15 cellular contexts compared by ENCODE assay signal in genomic region chr12:75750950-75751349, GRCh38.
DNase-seq lines count a peak whose midpoint lies in the region; ATAC-seq and TF ChIP-seq lines count a peak whose summit lies in the region.
"Had no signal": no experiment of that assay in that cellular context is flagged by ENCODE, and none has a peak within 500 bp of the region (broad histone marks: within the 10 kb centered on the region; RNA-seq: fewer than 3 reads in every experiment).

No MANE protein-coding gene starts in this region.

- ATAC-seq in HG02678 (IDR thresholded peaks at IDR 0.05; ENCODE audit: unreplicated experiment) (no peak), gastrocnemius medialis (no peak)
- ATAC-seq: stimulated activated naive B cell treated with anti-CD40 and anti-IgM and Interleukin-4, amounts not matched to agents 10 μg/mL and 1 μg/mL and 100 μg/mL, for 72 hours had no signal

- TF ChIP-seq POLR2A in gastrocnemius medialis (IDR thresholded peaks at IDR 0.05): no peak

- in situ Hi-C loops in gastrocnemius medialis (cut with MboI; ENCODE audit: low sequenced_read_pairs in 4 of 4): no loop called here

- H3K27me3 ChIP-seq in skeletal muscle satellite cell (ENCODE audit: control insufficient read depth, insufficient read depth, low read length) (no peaks in the 10 kb centered on the region), gastrocnemius medialis (no peaks in the 10 kb centered on the region)

- H3K4me3 ChIP-seq in skeletal muscle satellite cell (ENCODE audit: low read length) (no peak overlapping the region), gastrocnemius medialis (no peak overlapping the region)
- H3K4me3 ChIP-seq: left ventricle myocardium inferior had no signal

- intact Hi-C loops in gastrocnemius medialis (cut with DNase I; ENCODE audit: low total_unique reads): no loop called here

- H3K9me3 ChIP-seq in skeletal muscle satellite cell (replicated peaks; ENCODE audit: low read length) (no peaks in the 10 kb centered on the region), gastrocnemius medialis (no peaks in the 10 kb centered on the region)
- H3K9me3 ChIP-seq: left ventricle myocardium inferior had no signal

- no peak overlapping the region for H3K27ac Mint-ChIP-seq in T-helper 2 cell treated with Interferon-gamma antibody and Interleukin-4, amounts not matched to agents 5 μg/mL and 100 μg/mL, for 36 hours
- H3K27ac Mint-ChIP-seq: activated T-helper 1 cell treated with anti-CD3 and anti-CD28 coated beads, Interleukin-12 subunit alpha, Interleukin-12 subunit beta, Interleukin-2, Interleukin-4 antibody, amounts not matched to agents 30 ng/mL and 10 ng/mL and 1 ng/mL, durations not matched to agents 14 hours and 24 hours and 36 hours; stimulated activated naive B cell treated with anti-CD40 and anti-IgM and Interleukin-4, amounts not matched to agents 10 μg/mL and 1 μg/mL and 100 μg/mL, for 72 hours had no signal

- H3K27me3 Mint-ChIP-seq in T-helper 2 cell treated with Interferon-gamma antibody and Interleukin-4, amounts not matched to agents 5 μg/mL and 100 μg/mL, for 36 hours (ENCODE audit: low read depth): peaks cover 5% of the 10 kb centered on the region

- no peak overlapping the region for H3K4me3 Mint-ChIP-seq in T-helper 2 cell treated with Interferon-gamma antibody and Interleukin-4, amounts not matched to agents 5 μg/mL and 100 μg/mL, for 36 hours
- H3K4me3 Mint-ChIP-seq: activated T-helper 1 cell treated with anti-CD3 and anti-CD28 coated beads, Interleukin-12 subunit alpha, Interleukin-12 subunit beta, Interleukin-2, Interleukin-4 antibody, amounts not matched to agents 30 ng/mL and 10 ng/mL and 1 ng/mL, durations not matched to agents 14 hours and 24 hours and 36 hours; stimulated activated naive B cell treated with anti-CD40 and anti-IgM and Interleukin-4, amounts not matched to agents 10 μg/mL and 1 μg/mL and 100 μg/mL, for 72 hours had no signal

- H3K4me2 ChIP-seq in skeletal muscle satellite cell (ENCODE audit: low read length): peak overlapping the region; percentile 6

- peaks cover 9% of the 10 kb centered on the region for H3K4me1 Mint-ChIP-seq in T-helper 2 cell treated with Interferon-gamma antibody and Interleukin-4, amounts not matched to agents 5 μg/mL and 100 μg/mL, for 36 hours (ENCODE audit: low read depth)

- H3K9ac ChIP-seq in skeletal muscle satellite cell (ENCODE audit: low read depth, low read length): peak overlapping the region; percentile 33

- TF ChIP-seq CTCF in GM10266 (IDR thresholded peaks at IDR 0.05; ENCODE audit: control insufficient read depth, insufficient read depth, low read depth, missing control alignments): no peak
- no peak for TF ChIP-seq CTCF in gastrocnemius medialis (IDR thresholded peaks at IDR 0.05 in 4 of 5, conservative IDR thresholded peaks at IDR 0.05 in 1 of 5)

- H3K36me3 ChIP-seq in skeletal muscle satellite cell (ENCODE audit: insufficient read depth, low read length): no peaks in the 10 kb centered on the region
- no peaks in the 10 kb centered on the region for H3K36me3 ChIP-seq in gastrocnemius medialis
- H3K36me3 ChIP-seq: left ventricle myocardium inferior had no signal

- no peaks in the 10 kb centered on the region for H3K9me3 Mint-ChIP-seq in T-helper 2 cell treated with Interferon-gamma antibody and Interleukin-4, amounts not matched to agents 5 μg/mL and 100 μg/mL, for 36 hours
- H3K9me3 Mint-ChIP-seq: stimulated activated naive B cell treated with anti-CD40 and anti-IgM and Interleukin-4, amounts not matched to agents 10 μg/mL and 1 μg/mL and 100 μg/mL, for 72 hours had no signal

- H3K36me3 Mint-ChIP-seq in T-helper 2 cell treated with Interferon-gamma antibody and Interleukin-4, amounts not matched to agents 5 μg/mL and 100 μg/mL, for 36 hours (ENCODE audit: low read depth): no peaks in the 10 kb centered on the region
- H3K36me3 Mint-ChIP-seq: stimulated activated naive B cell treated with anti-CD40 and anti-IgM and Interleukin-4, amounts not matched to agents 10 μg/mL and 1 μg/mL and 100 μg/mL, for 72 hours had no signal

- no peak overlapping the region for H3K27ac ChIP-seq in gastrocnemius medialis
- H3K27ac ChIP-seq: left ventricle myocardium inferior had no signal

- DNase-seq in EL: peak; percentile 57
- DNase-seq in amniotic stem cell (lab: John Stamatoyannopoulos, UW): peak; percentile 53
- peak; percentile 55 for DNase-seq in foreskin melanocyte
- no peak for DNase-seq in T-helper 2 cell treated with Interferon-gamma antibody and Interleukin-4, amounts not matched to agents 5 μg/mL and 100 μg/mL, for 36 hours (ENCODE audit: low spot score)
- no peak for DNase-seq in GM10266 (ENCODE audit: extremely low spot score)
- no peak for DNase-seq in gastrocnemius medialis
- DNase-seq: activated CD4-positive, alpha-beta T cell treated with anti-CD3 and anti-CD28 coated beads for 1 hour; central memory CD4-positive, alpha-beta T cell; COR-L47; left ventricle myocardium inferior; nucleus accumbens; stimulated activated naive B cell treated with anti-CD40 and anti-IgM and Interleukin-4, amounts not matched to agents 10 μg/mL and 1 μg/mL and 100 μg/mL, for 72 hours had no signal

- H3K4me1 ChIP-seq in skeletal muscle satellite cell (ENCODE audit: control insufficient read depth, insufficient read depth, low read length): peaks cover 31% of the 10 kb centered on the region
- H3K4me1 ChIP-seq in gastrocnemius medialis: no peaks in the 10 kb centered on the region
- H3K4me1 ChIP-seq: left ventricle myocardium inferior had no signal

Comparison
In these comparisons a context has a peak if more than half of its experiments do, and no peak if none do; other contexts are left out.
1. DNase-seq: peak in EL (single experiment), amniotic stem cell (single experiment) and foreskin melanocyte (single experiment); none in T-helper 2 cell treated with Interferon-gamma antibody and Interleukin-4, amounts not matched to agents 5 μg/mL and 100 μg/mL, for 36 hours (single experiment), GM10266 (single experiment) and gastrocnemius medialis (0 of 2).